In genomic region chr12:49414364-49414763, GRCh38 we compare ENCODE assay signal across 33 cellular contexts.
"Had no signal": no experiment of that assay in that cellular context is flagged by ENCODE, and none has a peak within 500 bp of the region (broad histone marks: within the 10 kb centered on the region; RNA-seq: fewer than 3 reads in every experiment).

No MANE protein-coding gene starts in this region.

- H3K27ac ChIP-seq: brain microvascular endothelial cell, esophagus muscularis mucosa, foreskin keratinocyte, gastrocnemius medialis, heart right ventricle, WERI-Rb-1 had no signal

- H3K27me3 Mint-ChIP-seq: activated B cell treated with CpG ODN at 0.5 μM for 24 hours; activated CD8-positive, alpha-beta T cell treated with anti-CD3 and anti-CD28 coated beads for 36 hours; activated naive CD8-positive, alpha-beta T cell; activated T-helper 17 cell treated with anti-CD3 and anti-CD28 coated beads, Interleukin-2, amount 50 U/mL, for 72 hours; effector memory CD8-positive, alpha-beta T cell; T-helper 17 cell had no signal

- DNase-seq: activated B cell treated with CpG ODN at 0.5 μM for 24 hours; activated CD4-positive, alpha-beta T cell treated with anti-CD3 and anti-CD28 coated beads for 48 hours; activated CD4-positive, alpha-beta T cell treated with anti-CD3 and anti-CD28 coated beads, Interleukin-2, amount 50 U/mL, for 1 hour; activated CD4-positive, alpha-beta T cell treated with anti-CD3 and anti-CD28 coated beads, Interleukin-2, amount 50 U/mL, for 48 hours; activated CD8-positive, alpha-beta memory T cell treated with anti-CD3 and anti-CD28 coated beads for 24 hours; activated CD8-positive, alpha-beta T cell treated with anti-CD3 and anti-CD28 coated beads for 36 hours; activated effector memory CD4-positive, alpha-beta T cell treated with Interleukin-2 at 50 U/mL for 16 hours; activated gamma-delta T cell treated with Interleukin-2 at 50 U/mL for 16 hours; activated naive CD4-positive, alpha-beta T cell treated with anti-CD3 and anti-CD28 coated beads, Interleukin-2, amount 50 U/mL, for 16 hours; activated naive CD4-positive, alpha-beta T cell treated with Interleukin-2 at 50 U/mL for 16 hours; activated T-cell treated with anti-CD3 and anti-CD28 coated beads, Interleukin-2, amount 50 U/mL, for 4 hours; amniotic stem cell; anterior cingulate cortex; brain microvascular endothelial cell; caudate nucleus; cortex of kidney; dermis blood vessel endothelial cell; effector CD4-positive, alpha-beta T cell; effector memory CD8-positive, alpha-beta T cell; erythroblast; foreskin keratinocyte; gastrocnemius medialis; heart right ventricle; T-helper 17 cell; T1000; WERI-Rb-1 had no signal

- ATAC-seq: activated CD4-positive, CD25-positive, alpha-beta regulatory T cell treated with anti-CD3 and anti-CD28 coated beads, Interleukin-2, amount 50 U/mL, for 24 hours; activated CD8-positive, alpha-beta T cell treated with anti-CD3 and anti-CD28 coated beads for 36 hours; activated T-cell treated with anti-CD3 and anti-CD28 coated beads, Interleukin-2, amount 50 U/mL, for 4 hours; activated T-helper 17 cell treated with anti-CD3 and anti-CD28 coated beads, Interleukin-2, amount 50 U/mL, for 72 hours; effector memory CD8-positive, alpha-beta T cell; foreskin keratinocyte; gastrocnemius medialis; heart right ventricle; T-helper 17 cell had no signal

- H3K36me3 ChIP-seq: brain microvascular endothelial cell, esophagus muscularis mucosa, gastrocnemius medialis, heart right ventricle, WERI-Rb-1 had no signal

- H3K9me3 ChIP-seq: esophagus muscularis mucosa, gastrocnemius medialis, heart right ventricle had no signal

- H3K4me3 Mint-ChIP-seq: activated B cell treated with CpG ODN at 0.5 μM for 24 hours; activated CD8-positive, alpha-beta T cell treated with anti-CD3 and anti-CD28 coated beads for 36 hours; activated naive CD8-positive, alpha-beta T cell; activated T-cell treated with anti-CD3 and anti-CD28 coated beads, Interleukin-2, amount 50 U/mL, for 4 hours; activated T-helper 17 cell treated with anti-CD3 and anti-CD28 coated beads, Interleukin-2, amount 50 U/mL, for 72 hours; effector memory CD8-positive, alpha-beta T cell; T-helper 17 cell; T-helper 2 cell treated with Interferon-gamma antibody and Interleukin-4, amounts not matched to agents 5 μg/mL and 100 μg/mL, for 36 hours had no signal

- H3K36me3 Mint-ChIP-seq: activated naive CD8-positive, alpha-beta T cell had no signal

- H3K9me3 Mint-ChIP-seq: activated B cell treated with CpG ODN at 0.5 μM for 24 hours; activated CD8-positive, alpha-beta T cell treated with anti-CD3 and anti-CD28 coated beads for 36 hours; activated T-cell treated with anti-CD3 and anti-CD28 coated beads, Interleukin-2, amount 50 U/mL, for 4 hours; activated T-helper 17 cell treated with anti-CD3 and anti-CD28 coated beads, Interleukin-2, amount 50 U/mL, for 72 hours; effector memory CD8-positive, alpha-beta T cell; T-helper 2 cell treated with Interferon-gamma antibody and Interleukin-4, amounts not matched to agents 5 μg/mL and 100 μg/mL, for 36 hours had no signal

- H3K4me3 ChIP-seq: esophagus muscularis mucosa, gastrocnemius medialis, heart right ventricle had no signal

- FAIRE-seq: astrocyte, colon had no signal

- H3K27ac Mint-ChIP-seq: activated B cell treated with CpG ODN at 0.5 μM for 24 hours; activated CD8-positive, alpha-beta T cell treated with anti-CD3 and anti-CD28 coated beads for 36 hours; activated naive CD8-positive, alpha-beta T cell; activated T-helper 17 cell treated with anti-CD3 and anti-CD28 coated beads, Interleukin-2, amount 50 U/mL, for 72 hours; effector memory CD8-positive, alpha-beta T cell; T-helper 17 cell; T-helper 2 cell treated with Interferon-gamma antibody and Interleukin-4, amounts not matched to agents 5 μg/mL and 100 μg/mL, for 36 hours had no signal

- H3K27me3 ChIP-seq: brain microvascular endothelial cell, esophagus muscularis mucosa, foreskin keratinocyte, gastrocnemius medialis, heart right ventricle had no signal
